ENCODE assay signal across 17 cellular contexts in the genomic region with DNA sequence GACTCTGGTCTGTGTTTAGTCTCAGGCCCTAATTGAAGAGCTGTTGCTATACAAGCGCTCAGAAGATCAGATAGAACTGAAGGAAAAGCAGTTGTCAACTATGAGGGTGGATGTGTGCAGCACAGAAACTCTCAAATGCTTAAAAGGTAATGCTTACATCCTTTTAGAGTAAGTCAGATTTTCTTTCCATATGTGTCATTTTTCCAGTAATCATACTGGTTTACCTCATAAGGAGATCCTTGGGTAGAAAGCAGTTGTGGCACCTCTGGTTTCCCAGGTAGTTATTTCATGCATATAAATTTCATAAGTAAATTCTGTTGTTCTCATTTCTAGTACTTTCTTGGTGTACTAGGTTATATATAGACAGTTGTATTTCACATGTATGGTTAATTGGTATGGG.
"Had no signal": no experiment of that assay in that cellular context is flagged by ENCODE, and none has a peak within 500 bp of the region (broad histone marks: within the 10 kb centered on the region; RNA-seq: fewer than 3 reads in every experiment).

No MANE protein-coding gene starts in this region.

- H3K27me3 ChIP-seq: esophagus squamous epithelium, hepatocyte, SJCRH30 had no signal

- H3K9me3 ChIP-seq: esophagus squamous epithelium, SJCRH30 had no signal

- DNase-seq: activated CD4-positive, alpha-beta T cell treated with anti-CD3 and anti-CD28 coated beads for 1 hour; activated naive CD4-positive, alpha-beta T cell treated with Interleukin-2 at 50 U/mL for 16 hours; amygdala; central memory CD4-positive, alpha-beta T cell; effector CD4-positive, alpha-beta T cell; esophagus squamous epithelium; islet precursor cell; midbrain; SJCRH30; SW 1271; T1000 had no signal

- H3K27me3 Mint-ChIP-seq: brain had no signal

- H2AFZ ChIP-seq: hepatocyte had no signal

- H3K4me2 ChIP-seq: hepatocyte had no signal

- H3K9me3 Mint-ChIP-seq: brain, neural crest cell had no signal

- H3K4me3 Mint-ChIP-seq: brain, neural crest cell had no signal

- H3K4me3 ChIP-seq: coronary artery, esophagus squamous epithelium, hepatocyte, lung, SJCRH30 had no signal

- ATAC-seq: sciatic nerve had no signal

- H3K4me1 ChIP-seq: esophagus squamous epithelium, SJCRH30 had no signal

- H3K27ac ChIP-seq: coronary artery, esophagus squamous epithelium, hepatocyte, SJCRH30 had no signal
